Comparison of ENCODE assay signal across 9 cellular contexts in the genomic region with DNA sequence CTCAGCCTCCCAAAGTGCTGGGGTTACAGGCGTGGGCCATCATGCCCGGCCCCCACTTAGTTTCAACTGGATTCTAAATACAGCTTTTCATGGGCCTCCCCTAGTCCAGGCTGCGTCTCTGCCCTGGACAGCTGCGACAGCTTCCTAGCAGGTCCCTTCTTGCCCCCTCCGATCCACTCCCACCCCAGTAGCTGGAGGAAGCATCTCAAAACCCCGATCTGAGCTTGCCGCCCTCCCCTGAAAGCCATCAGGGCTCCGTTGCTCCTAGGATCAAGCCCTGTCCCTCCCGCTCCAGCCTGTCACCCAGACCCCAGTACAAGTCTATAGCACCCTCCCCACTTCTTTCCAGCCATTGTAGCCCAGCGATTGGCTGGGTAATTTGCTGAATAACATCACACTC.
DNase-seq lines count a peak whose midpoint lies in the region; ATAC-seq, FAIRE-seq and TF ChIP-seq lines count a peak whose summit lies in the region.
"Had no signal": no experiment of that assay in that cellular context is flagged by ENCODE, and none has a peak within 500 bp of the region (broad histone marks: within the 10 kb centered on the region; RNA-seq: fewer than 3 reads in every experiment).

No MANE protein-coding gene starts in this region.

- H3K27me3 ChIP-seq in thyroid gland (no peaks in the 10 kb centered on the region), breast epithelium (no peaks in the 10 kb centered on the region), pancreas (no peaks in the 10 kb centered on the region)

- H3K4me1 ChIP-seq in thyroid gland (peaks cover 11 to 18% of the 10 kb centered on the region in 2 donors), breast epithelium (no peaks in the 10 kb centered on the region), pancreas (no peaks in the 10 kb centered on the region)

- peak; percentile 46 for DNase-seq in activated effector memory CD4-positive, alpha-beta T cell treated with anti-CD3 and anti-CD28 coated beads, Interleukin-2, amount 50 U/mL, for 16 hours
- no peak for DNase-seq in activated effector memory CD4-positive, alpha-beta T cell treated with Interleukin-2 at 50 U/mL for 16 hours
- DNase-seq in coronary artery (ENCODE audit: low spot score), result no peak
- peak in 1 of 2 donors; percentile 15 for DNase-seq in thyroid gland
- DNase-seq in NCI-H2029 treated with DMSO at 0.1 percent for 48 hours (lab: John Stamatoyannopoulos, UW), result no peak
- no peak for DNase-seq in breast epithelium (ENCODE audit: low spot score in 2 of 2)
- no peak for DNase-seq in pancreas

- H3K27ac ChIP-seq in coronary artery (peak overlapping the region; percentile 51 to 76), thyroid gland (peak overlapping the region in 2 of 3 donors; percentile 77 to 92), breast epithelium (no peak overlapping the region), pancreas (no peak overlapping the region)
- H3K27ac ChIP-seq: psoas muscle had no signal

- intact Hi-C loops in thyroid gland (cut with DNase I), result loop anchor here (10.0 kb wide), 4 partner anchors 101 to 401 kb away; a partner anchor contains a TSS
- intact Hi-C loops in breast epithelium (cut with DNase I; ENCODE audit: low total_unique reads), result no loop called here
- intact Hi-C loops in pancreas (cut with DNase I), result loop anchor here in 1 of 3 donors (5.0 to 10.0 kb wide), 2 partner anchors 134 to 241 kb away; no protein-coding TSS in a partner anchor

- TF ChIP-seq POLR2A in thyroid gland (IDR thresholded peaks at IDR 0.05) (no peak), breast epithelium (IDR thresholded peaks at IDR 0.05) (no peak)

- H3K4me3 ChIP-seq in coronary artery (peak overlapping the region; percentile 66), thyroid gland (replicated peaks in 1 of 3) (no peak overlapping the region), breast epithelium (no peak overlapping the region), pancreas (no peak overlapping the region)

- H3K36me3 ChIP-seq in thyroid gland (peaks cover 42 to 48% of the 10 kb centered on the region in 2 donors), breast epithelium (no peaks in the 10 kb centered on the region), pancreas (no peaks in the 10 kb centered on the region)

- ATAC-seq in HG03432 (IDR thresholded peaks at IDR 0.05; ENCODE audit: unreplicated experiment), result peak; percentile 11
- ATAC-seq in pancreas, result no peak

- no peak for TF ChIP-seq CTCF in coronary artery (IDR thresholded peaks at IDR 0.05)
- no peak for TF ChIP-seq CTCF in thyroid gland (IDR thresholded peaks at IDR 0.05)
- no peak for TF ChIP-seq CTCF in breast epithelium (IDR thresholded peaks at IDR 0.05)
- TF ChIP-seq CTCF in pancreas (IDR thresholded peaks at IDR 0.05), result no peak

- WGBS in thyroid gland, 2 donors, result 83% methylated on average over 10 of the region's 10 CpGs
- 48 to 55% methylated on average over 10 of the region's 10 CpGs for WGBS in pancreas, 2 donors

- H3K9me3 ChIP-seq in thyroid gland (no peaks in the 10 kb centered on the region), breast epithelium (no peaks in the 10 kb centered on the region), pancreas (no peaks in the 10 kb centered on the region)
- H3K9me3 ChIP-seq: psoas muscle had no signal

- no peak for FAIRE-seq in pancreas (lab: Jason Lieb, UNC)

Comparison
In these comparisons a context has a peak if more than half of its experiments do, and no peak if none do; other contexts are left out.
1. H3K27ac ChIP-seq: peak in coronary artery (2 of 2) and thyroid gland (2 of 3); none in breast epithelium (0 of 2) and pancreas (0 of 4).